In the genomic region with DNA sequence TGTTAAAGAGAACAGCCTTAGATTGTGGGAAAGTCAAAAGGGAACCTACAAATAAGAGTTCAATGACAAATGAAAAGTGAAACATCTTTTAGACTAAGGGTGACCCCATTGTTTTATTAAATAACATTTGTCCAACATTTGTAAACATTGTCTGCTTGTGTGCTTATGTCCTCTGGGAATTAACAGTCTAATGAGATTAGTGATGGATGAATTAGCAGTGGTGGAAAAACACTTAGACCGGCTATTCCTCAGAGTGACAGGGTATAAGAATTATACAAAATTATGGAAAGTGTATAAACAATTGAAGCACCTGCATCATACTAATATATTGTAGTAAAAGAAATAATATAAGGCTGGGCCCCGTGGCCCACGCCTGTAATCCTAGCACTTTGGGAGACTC, we compare ENCODE assay signal across 17 cellular contexts. TPM values are rescaled to one million over a fixed set of nuclear protein-coding genes. Genes with fewer than 3 reads are reported as not detected.
A peak's percentile ranks its signal among the peaks of the same experiment; 100 is the strongest.
DNase-seq lines count a peak whose midpoint lies in the region; ATAC-seq and TF ChIP-seq lines count a peak whose summit lies in the region.
"Had no signal": no experiment of that assay in that cellular context is flagged by ENCODE, and none has a peak within 500 bp of the region (broad histone marks: within the 10 kb centered on the region; RNA-seq: fewer than 3 reads in every experiment).

No MANE protein-coding gene starts in this region.

- H3K27ac Mint-ChIP-seq in activated naive CD8-positive, alpha-beta T cell, result peak overlapping the region; percentile 96
- H3K27ac Mint-ChIP-seq in activated naive CD8-positive, alpha-beta T cell treated with anti-CD3 and anti-CD28 coated beads for 36 hours, result no peak overlapping the region
- peak overlapping the region; percentile 100 for H3K27ac Mint-ChIP-seq in activated B cell treated with CpG ODN at 0.5 μM for 24 hours
- H3K27ac Mint-ChIP-seq: activated T-cell treated with anti-CD3 and anti-CD28 coated beads, Interleukin-2, amount 50 U/mL, for 24 hours; mesothelial cell of epicardium; stimulated activated naive B cell treated with anti-CD40 and anti-IgM and Interleukin-4, amounts not matched to agents 10 μg/mL and 1 μg/mL and 100 μg/mL, for 72 hours had no signal

- CTCF ChIA-PET in activated B cell treated with CpG ODN at 0.5 μM for 24 hours (lab: Charles Lee) (interaction anchor here (16.7 kb wide), 1 partner anchor 35 kb away, joined by 349 read pairs; a partner anchor contains a TSS), GM10248 (lab: Yijun Ruan, JAX) (interaction anchor here (0.9 to 22.5 kb wide), 4 partner anchors 31 to 538 kb away, joined by 3 to 631 read pairs (median 5); a partner anchor contains a TSS)

- no peaks in the 10 kb centered on the region for H3K9me3 Mint-ChIP-seq in activated naive CD8-positive, alpha-beta T cell (ENCODE audit: low read depth)
- H3K9me3 Mint-ChIP-seq in activated naive CD8-positive, alpha-beta T cell treated with anti-CD3 and anti-CD28 coated beads for 36 hours, result no peaks in the 10 kb centered on the region
- H3K9me3 Mint-ChIP-seq in activated B cell treated with CpG ODN at 0.5 μM for 24 hours, result no peaks in the 10 kb centered on the region
- H3K9me3 Mint-ChIP-seq: activated T-cell treated with anti-CD3 and anti-CD28 coated beads, Interleukin-2, amount 50 U/mL, for 24 hours; mesothelial cell of epicardium; stimulated activated naive B cell treated with anti-CD40 and anti-IgM and Interleukin-4, amounts not matched to agents 10 μg/mL and 1 μg/mL and 100 μg/mL, for 72 hours had no signal

- intact Hi-C loops in activated B cell treated with CpG ODN at 0.5 μM for 24 hours (cut with micrococcal nuclease), result no loop called here

- peaks cover 23% of the 10 kb centered on the region for H3K4me1 Mint-ChIP-seq in activated naive CD8-positive, alpha-beta T cell (ENCODE audit: low read depth)
- H3K4me1 Mint-ChIP-seq in activated naive CD8-positive, alpha-beta T cell treated with anti-CD3 and anti-CD28 coated beads for 36 hours, result peaks cover 20% of the 10 kb centered on the region
- H3K4me1 Mint-ChIP-seq in activated B cell treated with CpG ODN at 0.5 μM for 24 hours, result peaks cover 20% of the 10 kb centered on the region

- no peaks in the 10 kb centered on the region for H3K27me3 Mint-ChIP-seq in activated naive CD8-positive, alpha-beta T cell
- peaks cover 14% of the 10 kb centered on the region for H3K27me3 Mint-ChIP-seq in activated naive CD8-positive, alpha-beta T cell treated with anti-CD3 and anti-CD28 coated beads for 36 hours
- H3K27me3 Mint-ChIP-seq in activated B cell treated with CpG ODN at 0.5 μM for 24 hours, result no peaks in the 10 kb centered on the region
- H3K27me3 Mint-ChIP-seq: activated T-cell treated with anti-CD3 and anti-CD28 coated beads, Interleukin-2, amount 50 U/mL, for 24 hours had no signal

- TF ChIP-seq CTCF in activated B cell treated with CpG ODN at 0.5 μM for 24 hours (IDR thresholded peaks at IDR 0.05) (no peak), GM10248 (IDR thresholded peaks at IDR 0.05; ENCODE audit: control extremely low read depth, extremely low read depth, low read depth, missing control alignments) (no peak)

- ATAC-seq in activated B cell treated with CpG ODN at 0.5 μM for 24 hours (ENCODE audit: low read depth), result no peak
- no peak for ATAC-seq in GM21360 (IDR thresholded peaks at IDR 0.05; ENCODE audit: unreplicated experiment)
- ATAC-seq in GM19467 (IDR thresholded peaks at IDR 0.05; ENCODE audit: unreplicated experiment), result no peak
- ATAC-seq: stimulated activated naive B cell treated with anti-CD40 and anti-IgM and Interleukin-4, amounts not matched to agents 10 μg/mL and 1 μg/mL and 100 μg/mL, for 72 hours; upper lobe of right lung had no signal

- H3K36me3 Mint-ChIP-seq in activated naive CD8-positive, alpha-beta T cell, result no peaks in the 10 kb centered on the region
- peaks cover 5% of the 10 kb centered on the region for H3K36me3 Mint-ChIP-seq in activated naive CD8-positive, alpha-beta T cell treated with anti-CD3 and anti-CD28 coated beads for 36 hours
- H3K36me3 Mint-ChIP-seq in activated B cell treated with CpG ODN at 0.5 μM for 24 hours (ENCODE audit: low read depth), result peaks cover 13% of the 10 kb centered on the region
- H3K36me3 Mint-ChIP-seq: mesothelial cell of epicardium had no signal

- POLR2A ChIA-PET in activated B cell treated with CpG ODN at 0.5 μM for 24 hours (lab: Charles Lee), result interaction anchor here (2.0 to 7.2 kb wide), 12 partner anchors 13 to 215 kb away, joined by 7 to 273 read pairs (median 84); a partner anchor contains a TSS
- POLR2A ChIA-PET in GM10248 (lab: Yijun Ruan, JAX), result no interaction called here

- H3K4me3 Mint-ChIP-seq in activated naive CD8-positive, alpha-beta T cell, result no peak overlapping the region
- no peak overlapping the region for H3K4me3 Mint-ChIP-seq in activated naive CD8-positive, alpha-beta T cell treated with anti-CD3 and anti-CD28 coated beads for 36 hours
- H3K4me3 Mint-ChIP-seq in activated B cell treated with CpG ODN at 0.5 μM for 24 hours, result no peak overlapping the region
- H3K4me3 Mint-ChIP-seq: mesothelial cell of epicardium; stimulated activated naive B cell treated with anti-CD40 and anti-IgM and Interleukin-4, amounts not matched to agents 10 μg/mL and 1 μg/mL and 100 μg/mL, for 72 hours had no signal

- no peak for DNase-seq in activated naive CD8-positive, alpha-beta T cell treated with anti-CD3 and anti-CD28 coated beads for 36 hours
- DNase-seq in NCI-H524 treated with DMSO at 0.1 percent for 48 hours (lab: John Stamatoyannopoulos, UW) (peak; percentile 29), activated B cell treated with CpG ODN at 0.5 μM for 24 hours (no peak), retina (peak; percentile 37), GM10248 (ENCODE audit: extremely low spot score) (no peak)
- DNase-seq: activated CD4-positive, alpha-beta T cell treated with anti-CD3 and anti-CD28 coated beads for 48 hours; activated T-cell treated with anti-CD3 and anti-CD28 coated beads, Interleukin-2, amount 50 U/mL, for 24 hours; GOT3; NCI-H1092; NCI-H2227 treated with DMSO at 0.1 percent for 48 hours; occipital lobe; stimulated activated naive B cell treated with anti-CD40 and anti-IgM and Interleukin-4, amounts not matched to agents 10 μg/mL and 1 μg/mL and 100 μg/mL, for 72 hours; upper lobe of right lung had no signal

RNA-seq across cellular contexts. Expression of a gene that starts 29.3 kb away (rescaled TPM):
- under 1 TPM; 0.76 to 0.80 TPM for total RNA-seq in activated naive CD8-positive, alpha-beta T cell treated with anti-CD3 and anti-CD28 coated beads for 36 hours
- 0.98 and 1.1 TPM in 2 replicates for total RNA-seq in activated B cell treated with CpG ODN at 0.5 μM for 24 hours

Comparison
In these comparisons a context has a peak if more than half of its experiments do, and no peak if none do; other contexts are left out.
1. DNase-seq: peak in NCI-H524 treated with DMSO at 0.1 percent for 48 hours (single experiment) and retina (single experiment); none in activated naive CD8-positive, alpha-beta T cell treated with anti-CD3 and anti-CD28 coated beads for 36 hours (single experiment), activated B cell treated with CpG ODN at 0.5 μM for 24 hours (single experiment) and GM10248 (single experiment).